Comparison of ENCODE assay signal across 8 cellular contexts in the genomic region with DNA sequence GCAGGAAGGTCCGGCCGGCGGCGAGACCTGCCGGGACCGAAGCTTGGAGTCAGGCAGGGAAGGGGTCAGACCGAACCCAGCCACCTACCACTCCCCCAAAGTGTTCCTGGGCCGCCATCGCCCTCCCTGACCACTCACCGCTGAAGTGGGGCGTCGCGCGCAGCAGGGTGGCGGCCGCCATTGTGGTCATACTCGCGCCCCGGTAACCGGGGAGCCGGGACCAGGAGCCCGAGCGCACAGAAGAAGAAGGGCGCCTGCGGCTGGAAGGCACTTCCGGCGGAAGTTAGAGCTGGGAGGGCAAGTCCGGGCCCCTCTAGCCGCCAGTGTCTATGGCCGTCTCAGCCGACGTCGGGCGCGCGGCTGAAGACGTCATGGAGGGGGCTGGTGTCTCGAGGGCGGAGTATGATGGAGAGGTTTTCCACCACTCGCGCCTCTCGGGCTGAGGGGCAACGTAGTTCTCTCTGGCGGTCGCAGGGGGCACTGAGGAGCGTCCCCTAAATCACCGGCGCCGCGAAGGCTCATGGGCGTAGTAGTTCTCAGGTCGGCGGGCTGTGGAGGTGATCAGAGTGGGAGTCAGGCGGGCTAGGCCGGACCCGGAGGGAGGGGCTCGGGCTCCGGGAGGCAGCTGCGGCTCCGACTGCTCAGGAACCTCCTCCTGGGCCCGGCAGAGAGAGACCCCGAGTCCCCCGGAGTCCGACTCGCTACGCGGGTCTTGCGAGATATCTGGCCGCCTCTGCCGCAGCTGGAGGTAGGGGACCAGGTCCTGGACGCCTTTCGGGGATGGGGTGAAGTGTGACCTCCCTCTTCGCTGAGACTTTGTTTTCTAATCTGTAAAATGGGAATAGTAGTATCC. TPM values are rescaled to one million over a fixed set of nuclear protein-coding genes. Genes with fewer than 3 reads are reported as not detected.
DNase-seq lines count a peak whose midpoint lies in the region; ATAC-seq and TF ChIP-seq lines count a peak whose summit lies in the region.

A gene (minus strand): TSS at position 269 of the 853 bp plus-strand sequence. CDS start 79 bp downstream, at position 190.

- H3K36me3 Mint-ChIP-seq in type B pancreatic cell: peaks cover 11% of the 10 kb centered on the region

- H4K91ac ChIP-seq in trophoblast cell (ENCODE audit: low read depth, low read length): peak within 1 kb of the TSS; percentile 78

- peak within 1 kb of the TSS; percentile 75 for H4K12ac ChIP-seq in trophoblast cell (ENCODE audit: low read depth, low read length)

- H3K9me3 Mint-ChIP-seq in type B pancreatic cell: no peaks in the 10 kb centered on the region

- peak within 1 kb of the TSS; percentile 91 for H4K8ac ChIP-seq in trophoblast cell (ENCODE audit: low read depth, low read length)

- H3K27ac ChIP-seq in cardiac muscle cell: peak within 1 kb of the TSS; percentile 87
- peak within 1 kb of the TSS; percentile 35 for H3K27ac ChIP-seq in trophoblast cell (ENCODE audit: low read depth, low read length)

- H3K4ac ChIP-seq in trophoblast cell (ENCODE audit: low read depth, low read length): peak within 1 kb of the TSS; percentile 81

- H3K4me1 Mint-ChIP-seq in type B pancreatic cell (ENCODE audit: unreplicated experiment): peaks cover 20% of the 10 kb centered on the region

- H3K36me3 ChIP-seq in adipocyte (ENCODE audit: control insufficient read depth, insufficient read depth, low read length, severe bottlenecking) (peaks cover 31% of the 10 kb centered on the region), cardiac muscle cell (peaks cover 30% of the 10 kb centered on the region), trophoblast cell (ENCODE audit: control insufficient read depth in 1 of 2, insufficient read depth in 2 of 2, low read length in 2 of 2) (peaks cover 30 to 35% of the 10 kb centered on the region in 2 experiments)

- peak within 1 kb of the TSS; percentile 68 for H3K18ac ChIP-seq in trophoblast cell (ENCODE audit: low read length)

- peak; percentile 90 to 99 (median 97) for DNase-seq in NCI-H1417 (lab: John Stamatoyannopoulos, UW)
- DNase-seq in SW480 (ENCODE audit: low spot score): peak; percentile 97
- peak; percentile 99 for DNase-seq in adipocyte (ENCODE audit: low read depth)
- DNase-seq in cardiac muscle cell (ENCODE audit: low read depth in 1 of 2, low spot score in 1 of 2): peak; percentile 99
- DNase-seq in trophoblast cell: peak; percentile 97 to 98
- DNase-seq in type B pancreatic cell (ENCODE audit: extremely low spot score, unreplicated experiment): peak; percentile 98

- H3K23ac ChIP-seq in trophoblast cell (ENCODE audit: low read length): no peak within 1 kb of the TSS

- peaks cover 9% of the 10 kb centered on the region for H3K79me1 ChIP-seq in trophoblast cell (ENCODE audit: low read length)

- H3K27me3 ChIP-seq in adipocyte (replicated peaks; ENCODE audit: control insufficient read depth, insufficient read depth, low read length) (no peaks in the 10 kb centered on the region), cardiac muscle cell (no peaks in the 10 kb centered on the region), trophoblast cell (ENCODE audit: insufficient read depth, low read length) (no peaks in the 10 kb centered on the region)

- no peaks in the 10 kb centered on the region for H3K9me3 ChIP-seq in adipocyte (ENCODE audit: control insufficient read depth, low read length)
- no peaks in the 10 kb centered on the region for H3K9me3 ChIP-seq in cardiac muscle cell (ENCODE audit: low read depth)
- no peaks in the 10 kb centered on the region for H3K9me3 ChIP-seq in trophoblast cell (ENCODE audit: insufficient read depth, low read depth, low read length)

- H3K4me1 ChIP-seq in adipocyte (ENCODE audit: control insufficient read depth, insufficient read depth, low read length) (peaks cover 19% of the 10 kb centered on the region), cardiac muscle cell (ENCODE audit: low read depth) (peaks cover 7% of the 10 kb centered on the region), trophoblast cell (ENCODE audit: control insufficient read depth in 1 of 2, insufficient read depth in 2 of 2, low read length in 2 of 2) (peaks cover 6 to 16% of the 10 kb centered on the region in 2 experiments)

- peak within 1 kb of the TSS; percentile 96 for H3K27ac Mint-ChIP-seq in type B pancreatic cell

- peak; percentile 94 for ATAC-seq in HG02759 (IDR thresholded peaks at IDR 0.05; ENCODE audit: unreplicated experiment)

- peak within 1 kb of the TSS; percentile 99 for H3K9ac ChIP-seq in adipocyte (ENCODE audit: low read length)
- peak within 1 kb of the TSS; percentile 95 for H3K9ac ChIP-seq in trophoblast cell (ENCODE audit: low read length)

- H2BK12ac ChIP-seq in trophoblast cell (ENCODE audit: low read length): no peak within 1 kb of the TSS

- peak within 1 kb of the TSS; percentile 81 for H3K4me2 ChIP-seq in trophoblast cell (ENCODE audit: low read length)

- WGBS in trophoblast cell (ENCODE audit: extremely low coverage, insufficient coverage, insufficient read length): no CpG with 5 or more reads among the region's 73 CpGs

- TF ChIP-seq CTCF in GM12872 (IDR thresholded peaks at IDR 0.05; ENCODE audit: insufficient read depth, low read depth, low read length) (peak; percentile 78), cardiac muscle cell (IDR thresholded peaks at IDR 0.05; ENCODE audit: low read depth, low read length) (peak; percentile 72), type B pancreatic cell (conservative IDR thresholded peaks at IDR 0.05) (peak; percentile 78)

- peak within 1 kb of the TSS; percentile 34 for H2BK120ac ChIP-seq in trophoblast cell (ENCODE audit: insufficient read depth, low read length, poor library complexity)

- peak within 1 kb of the TSS; percentile 48 for H2BK5ac ChIP-seq in trophoblast cell (ENCODE audit: low read depth, low read length, poor library complexity)

- H2AFZ ChIP-seq in trophoblast cell (ENCODE audit: insufficient read depth, low read length, poor library complexity): peak within 1 kb of the TSS; percentile 82

- peak within 1 kb of the TSS; percentile 91 for H3K14ac ChIP-seq in trophoblast cell (ENCODE audit: low read length)

- H3K27me3 Mint-ChIP-seq in type B pancreatic cell: no peaks in the 10 kb centered on the region

- H3K4me3 ChIP-seq in adipocyte (ENCODE audit: low read length) (peak within 1 kb of the TSS; percentile 100), cardiac muscle cell (peak within 1 kb of the TSS; percentile 74), trophoblast cell (ENCODE audit: low read depth, low read length) (peak within 1 kb of the TSS; percentile 99)

- peak within 1 kb of the TSS; percentile 98 for H3K4me3 Mint-ChIP-seq in type B pancreatic cell

- H2AK5ac ChIP-seq in trophoblast cell (ENCODE audit: low read length): peak within 1 kb of the TSS; percentile 86

- peaks cover 10% of the 10 kb centered on the region for H3K79me2 ChIP-seq in trophoblast cell (ENCODE audit: control insufficient read depth, insufficient read depth, low read length, poor library complexity)

RNA-seq across cellular contexts. Expression of the gene that starts here (rescaled TPM):
- total RNA-seq in cardiac muscle cell (220 and 225 TPM in 2 replicates), type B pancreatic cell (ENCODE audit: low replicate concordance) (177 and 182 TPM in 2 replicates)
- polyA plus RNA-seq in cardiac muscle cell: 305 and 359 TPM in 2 replicates
- 147 TPM in 2 replicates for polyA plus RNA-seq in trophoblast cell (2013)

Comparison
In these comparisons a context has a peak if more than half of its experiments do, and no peak if none do; other contexts are left out.
1. Peak in every context shown above with its lines: DNase-seq, ATAC-seq, H3K4me3 ChIP-seq and H3K27ac ChIP-seq.